ENCODE assay signal across 8 cellular contexts in the genomic region with DNA sequence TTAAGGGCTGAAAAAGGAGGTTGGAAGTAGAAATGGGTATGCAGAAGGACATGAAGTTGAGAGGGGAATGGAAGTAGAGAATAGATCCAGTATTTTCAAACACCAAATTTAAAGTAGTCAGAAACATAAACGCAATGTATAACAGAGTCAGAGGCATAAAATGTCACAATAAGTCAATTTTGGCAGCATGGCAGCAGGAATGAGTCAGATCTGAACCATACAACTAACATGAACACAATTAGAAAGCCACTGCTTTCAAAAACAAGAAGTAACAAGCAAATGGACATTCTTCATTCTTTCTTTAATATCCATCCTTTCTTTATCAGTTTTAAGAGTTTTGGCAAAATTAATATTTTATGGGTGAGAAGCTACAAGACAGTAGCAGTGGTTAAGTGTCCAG. TPM values are rescaled to one million over a fixed set of nuclear protein-coding genes. Genes with fewer than 3 reads are reported as not detected.
DNase-seq lines count a peak whose midpoint lies in the region; ATAC-seq and TF ChIP-seq lines count a peak whose summit lies in the region.

No MANE protein-coding gene starts in this region.

- H3K9me3 Mint-ChIP-seq in neural crest cell = no peaks in the 10 kb centered on the region

- H3K4me3 ChIP-seq in Loucy (ENCODE audit: low read length, poor library complexity, severe bottlenecking) (peak overlapping the region; percentile 90), astrocyte of the cerebellum (ENCODE audit: low read depth, low read length) (no peak overlapping the region)

- H3K9ac ChIP-seq in Loucy (ENCODE audit: low read depth, low read length, poor library complexity, severe bottlenecking) = peak overlapping the region; percentile 80

- H3K79me2 ChIP-seq in Loucy (ENCODE audit: insufficient read depth, low read length) = peaks cover 80% of the 10 kb centered on the region

- no peak overlapping the region for H3K27ac Mint-ChIP-seq in neural crest cell (ENCODE audit: unreplicated experiment)

- H3K4me3 Mint-ChIP-seq in neural crest cell = peak overlapping the region; percentile 45

- H3K36me3 Mint-ChIP-seq in neural crest cell (ENCODE audit: low read depth) = no peaks in the 10 kb centered on the region

- H3K4me2 ChIP-seq in Loucy (ENCODE audit: low read depth, low read length, poor library complexity, severe bottlenecking) = peak overlapping the region; percentile 83

- no peak for ATAC-seq in HG03045 (IDR thresholded peaks at IDR 0.05; ENCODE audit: unreplicated experiment)
- ATAC-seq in GM18858 (IDR thresholded peaks at IDR 0.05; ENCODE audit: unreplicated experiment) = no peak

- in situ Hi-C loops in GM13976 (cut with MboI; ENCODE audit: low sequenced_read_pairs, unreplicated experiment) (no loop called here), astrocyte of the cerebellum (cut with HindIII; ENCODE audit: low sequenced_read_pairs) (no loop called here)

- H3K4me1 ChIP-seq in Loucy (ENCODE audit: insufficient read depth, low read length, poor library complexity, severe bottlenecking) = peaks cover 65% of the 10 kb centered on the region

- H3K36me3 ChIP-seq in Loucy (ENCODE audit: insufficient read depth, low read length) = peaks cover 5% of the 10 kb centered on the region; the same call in 1 of the 2 replicates

- no peaks in the 10 kb centered on the region for H3K27me3 ChIP-seq in Loucy (ENCODE audit: insufficient read depth, low read length, poor library complexity, severe bottlenecking)

- H3F3A ChIP-seq in Loucy (ENCODE audit: low read depth) = no peaks in the 10 kb centered on the region

- no peaks in the 10 kb centered on the region for H3K9me3 ChIP-seq in Loucy (ENCODE audit: insufficient read depth, low read depth, low read length)

- H2AFZ ChIP-seq in Loucy (ENCODE audit: low read length) = no peak overlapping the region

- DNase-seq in GM13976 (ENCODE audit: low spot score) (peak; percentile 40), astrocyte of the cerebellum (ENCODE audit: low read depth) (peak; percentile 24), neural crest cell (ENCODE audit: low read depth, low spot score) (no peak), COLO829 (ENCODE audit: low spot score) (no peak), NCI-H2081 treated with DMSO at 0.1 percent for 48 hours (lab: John Stamatoyannopoulos, UW) (no peak)

- TF ChIP-seq CTCF in GM13976 (IDR thresholded peaks at IDR 0.05; ENCODE audit: borderline replicate concordance, control extremely low read depth, extremely low read depth, insufficient read depth, missing control alignments) (no peak), Loucy (conservative IDR thresholded peaks at IDR 0.05; ENCODE audit: low read length) (no peak), astrocyte of the cerebellum (IDR thresholded peaks at IDR 0.05; ENCODE audit: low read depth, low read length, missing control alignments) (no peak), neural crest cell (conservative IDR thresholded peaks at IDR 0.05) (no peak)

- peaks cover 52% of the 10 kb centered on the region for H3K4me1 Mint-ChIP-seq in neural crest cell

- peaks cover 71% of the 10 kb centered on the region for H4K20me1 ChIP-seq in Loucy (ENCODE audit: insufficient read depth, low read length, poor library complexity, severe bottlenecking)

- H3K27me3 Mint-ChIP-seq in neural crest cell (ENCODE audit: low read depth) = no peaks in the 10 kb centered on the region

- H3K9me2 ChIP-seq in Loucy (replicated peaks; ENCODE audit: low read depth, low read length) = no peaks in the 10 kb centered on the region

RNA-seq across cellular contexts. Expression of gene CHORDC1, which starts 2.5 kb away (rescaled TPM):
- total RNA-seq in neural crest cell = 64.5 and 64.6 TPM in 2 replicates

Comparison
In these comparisons a context has a peak if more than half of its experiments do, and no peak if none do; other contexts are left out.
1. DNase-seq: peak in GM13976 (single experiment) and astrocyte of the cerebellum (single experiment); none in neural crest cell (single experiment), COLO829 (single experiment) and NCI-H2081 treated with DMSO at 0.1 percent for 48 hours (single experiment).